32 cellular contexts compared by ENCODE assay signal in the genomic region with DNA sequence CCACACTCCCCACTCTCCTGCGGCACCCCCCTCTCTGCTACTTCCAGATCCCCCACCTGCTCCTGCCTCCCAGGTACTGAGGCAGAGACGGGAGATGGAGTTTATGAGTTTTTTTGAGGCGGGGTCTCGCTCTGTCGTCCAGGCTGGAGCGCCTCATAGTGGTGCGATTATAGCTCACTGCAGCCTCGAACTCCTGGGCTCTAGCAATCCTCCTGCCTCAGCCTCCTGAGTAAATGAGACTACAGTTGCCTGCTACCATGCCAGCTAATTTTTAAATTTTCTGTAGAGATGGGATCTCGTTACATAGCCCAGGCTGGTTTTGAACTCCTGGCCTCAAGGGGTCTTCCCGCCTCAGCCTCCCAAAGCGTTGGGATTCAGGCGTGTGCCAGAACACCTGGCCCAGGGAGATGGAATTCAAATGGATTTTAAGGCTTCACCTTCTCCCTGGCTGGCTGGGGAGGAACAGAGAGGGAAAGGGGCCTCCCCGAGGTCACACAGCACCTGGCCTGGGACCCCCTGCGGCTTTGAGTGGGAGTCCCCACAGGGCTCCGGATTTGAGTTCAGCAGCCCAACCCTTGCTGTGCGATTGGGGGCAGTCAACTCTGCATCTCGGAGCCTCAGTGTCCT.
"Had no signal": no experiment of that assay in that cellular context is flagged by ENCODE, and none has a peak within 500 bp of the region (broad histone marks: within the 10 kb centered on the region; RNA-seq: fewer than 3 reads in every experiment).

No MANE protein-coding gene starts in this region.

- H3K9me3 ChIP-seq: adrenal gland, body of pancreas, colonic mucosa, gastrocnemius medialis, left ventricle myocardium inferior, pancreas, prostate gland, sigmoid colon, uterus had no signal

- H3K27me3 ChIP-seq: adrenal gland, body of pancreas, colonic mucosa, pancreas had no signal

- H3K4me1 ChIP-seq: adrenal gland, body of pancreas, colonic mucosa, gastrocnemius medialis, left ventricle myocardium inferior, pancreas, prostate gland, sigmoid colon, uterus had no signal

- ATAC-seq: body of pancreas; gastrocnemius medialis; natural killer cell treated with Interleukin-12 subunit alpha and Interleukin-12 subunit beta and Interleukin-15 and Interleukin-18, amount 100 ng/mL, for 72 hours; pancreas; stimulated activated memory B cell treated with anti-CD40 and anti-IgM and Interleukin-4, amounts not matched to agents 10 μg/mL and 1 μg/mL and 100 μg/mL, for 72 hours; stimulated activated naive CD8-positive, alpha-beta T cell treated with anti-CD3 and anti-CD28 coated beads, Interleukin-15, amount 100 ng/mL, for 72 hours had no signal

- FAIRE-seq: islet of Langerhans, pancreas, small intestine had no signal

- H3K4me3 ChIP-seq: adrenal gland, body of pancreas, colonic mucosa, gastrocnemius medialis, left ventricle myocardium inferior, lung, pancreas, prostate gland, sigmoid colon, uterus had no signal

- H3K36me3 ChIP-seq: adrenal gland, colonic mucosa, gastrocnemius medialis, left ventricle myocardium inferior, pancreas, prostate gland, sigmoid colon, uterus had no signal

- DNase-seq: activated CD4-positive, alpha-beta memory T cell treated with anti-CD3 and anti-CD28 coated beads for 36 hours; activated CD4-positive, alpha-beta T cell treated with anti-CD3 and anti-CD28 coated beads for 4 hours; activated CD8-positive, alpha-beta memory T cell treated with anti-CD3 and anti-CD28 coated beads, Interleukin-2, amount 50 U/mL, for 4 hours; activated effector memory CD4-positive, alpha-beta T cell treated with anti-CD3 and anti-CD28 coated beads, Interleukin-2, amount 50 U/mL, for 16 hours; activated naive CD4-positive, alpha-beta T cell treated with anti-CD3 and anti-CD28 coated beads for 36 hours; activated naive CD8-positive, alpha-beta T cell treated with anti-CD3 and anti-CD28 coated beads for 36 hours; activated T-cell treated with anti-CD3 and anti-CD28 coated beads, Interleukin-2, amount 50 U/mL, for 1 hour; adrenal gland; aorta; body of pancreas; colonic mucosa; dorsolateral prefrontal cortex; effector memory CD4-positive, alpha-beta T cell; erythroblast; gastrocnemius medialis; glutamatergic neuron; left ventricle myocardium inferior; mesendoderm; pancreas; retina; sigmoid colon; small intestine; stimulated activated CD4-positive, alpha-beta T cell treated with anti-CD3 and anti-CD28 coated beads, Interleukin-4, amount 100 ng/mL, for 24 hours; stimulated activated CD8-positive, alpha-beta memory T cell treated with anti-CD3 and anti-CD28 coated beads, Interleukin-4, amount 100 ng/mL, for 48 hours; stimulated activated naive CD8-positive, alpha-beta T cell treated with anti-CD3 and anti-CD28 coated beads, Interleukin-15, amount 100 ng/mL, for 72 hours; substantia nigra; uterus had no signal

- H3K27ac ChIP-seq: adrenal gland, body of pancreas, colonic mucosa, gastrocnemius medialis, left ventricle myocardium inferior, pancreas, prostate gland, sigmoid colon, uterus had no signal
